In the genomic region with DNA sequence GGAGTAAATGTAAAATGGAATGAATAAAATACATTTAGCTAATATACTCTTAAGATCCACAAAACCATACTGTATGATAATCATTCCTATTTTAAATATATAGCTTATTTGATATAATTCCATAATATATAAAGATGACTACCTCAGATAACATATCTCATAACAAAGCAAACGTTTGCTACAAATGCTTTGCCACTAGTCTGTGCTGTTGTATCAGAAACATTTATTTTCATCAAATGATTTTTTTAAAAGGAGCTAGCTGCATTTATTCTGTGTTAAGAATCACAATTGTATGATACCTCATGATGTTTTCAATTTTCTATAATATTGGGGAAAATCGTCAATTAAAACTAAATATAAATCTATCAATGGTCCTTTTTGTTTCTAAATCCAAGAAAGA, we compare ENCODE assay signal across 10 cellular contexts.
DNase-seq lines count a peak whose midpoint lies in the region; ATAC-seq and TF ChIP-seq lines count a peak whose summit lies in the region.
"Had no signal": no experiment of that assay in that cellular context is flagged by ENCODE, and none has a peak within 500 bp of the region (broad histone marks: within the 10 kb centered on the region; RNA-seq: fewer than 3 reads in every experiment).

No MANE protein-coding gene starts in this region.

- ATAC-seq in GM21576 (IDR thresholded peaks at IDR 0.05; ENCODE audit: unreplicated experiment), result no peak
- no peak for ATAC-seq in GM18519 (IDR thresholded peaks at IDR 0.05; ENCODE audit: low FRiP score, unreplicated experiment)

- H3K27ac ChIP-seq in C4-2B (no peak overlapping the region), VCaP (no peak overlapping the region)
- H3K27ac ChIP-seq: prostate gland had no signal

- TF ChIP-seq CTCF in C4-2B (conservative IDR thresholded peaks at IDR 0.05), result peak; percentile 53
- peak; percentile 79 for TF ChIP-seq CTCF in VCaP (conservative IDR thresholded peaks at IDR 0.05)

- DNase-seq in NCI-H1092 treated with DMSO at 0.1 percent for 48 hours (lab: John Stamatoyannopoulos, UW) (peak; percentile 55), kidney tubule cell (ENCODE audit: low spot score) (peak; percentile 22), MV-4-11 (lab: John Stamatoyannopoulos, UW) (no peak)
- DNase-seq in activated T-cell treated with anti-CD3 and anti-CD28 coated beads, Interleukin-2, amount 50 U/mL, for 1 hour, result no peak
- DNase-seq: RPMI8226 had no signal

Comparison
In these comparisons a context has a peak if more than half of its experiments do, and no peak if none do; other contexts are left out.
1. DNase-seq: peak in NCI-H1092 treated with DMSO at 0.1 percent for 48 hours (single experiment) and kidney tubule cell (single experiment); none in MV-4-11 (single experiment) and activated T-cell treated with anti-CD3 and anti-CD28 coated beads, Interleukin-2, amount 50 U/mL, for 1 hour (single experiment).